In the genomic region with DNA sequence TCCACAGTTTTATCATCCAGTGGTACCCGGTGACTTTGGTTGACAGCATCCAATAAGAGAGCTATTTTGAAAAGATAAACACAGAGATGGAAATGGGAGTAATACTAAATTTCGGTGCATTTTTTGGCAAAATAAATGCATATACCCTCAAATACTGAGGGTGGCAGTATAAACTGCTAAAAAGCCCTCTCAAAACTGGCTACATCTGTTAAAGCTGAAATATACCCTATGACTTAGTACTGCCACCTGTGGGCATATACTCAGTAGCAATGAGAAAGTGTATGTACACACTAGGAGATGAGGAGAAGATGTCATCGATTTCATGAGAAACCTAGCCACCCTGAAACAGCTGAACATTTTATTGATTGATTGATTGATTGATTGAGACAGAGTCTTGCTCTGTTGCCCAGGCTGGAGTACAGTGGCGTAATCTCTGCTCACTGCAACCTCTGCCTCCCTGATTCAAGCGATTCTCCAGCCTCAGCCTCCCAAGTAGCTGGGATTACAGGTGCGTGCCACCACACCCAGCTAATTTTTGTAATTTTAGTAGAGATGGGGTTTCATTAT, we compare ENCODE assay signal across 10 cellular contexts. TPM values are rescaled to one million over a fixed set of nuclear protein-coding genes. Genes with fewer than 3 reads are reported as not detected.
DNase-seq lines count a peak whose midpoint lies in the region; ATAC-seq, FAIRE-seq and TF ChIP-seq lines count a peak whose summit lies in the region.
"Had no signal": no experiment of that assay in that cellular context is flagged by ENCODE, and none has a peak within 500 bp of the region (broad histone marks: within the 10 kb centered on the region; RNA-seq: fewer than 3 reads in every experiment).

No MANE protein-coding gene starts in this region.

- peak in 1 of 7 experiments; percentile 16 for DNase-seq in CD8-positive, alpha-beta T cell
- peak; percentile 43 for DNase-seq in NCI-H1092 treated with DMSO at 0.1 percent for 48 hours (lab: John Stamatoyannopoulos, UW)
- peak; percentile 36 for DNase-seq in astrocyte (ENCODE audit: low read depth)
- DNase-seq in NCI-H446 treated with DMSO at 0.1 percent for 48 hours (lab: John Stamatoyannopoulos, UW) = no peak
- DNase-seq in NCI-H446 (lab: John Stamatoyannopoulos, UW) = no peak
- DNase-seq in DMS79 treated with DMSO at 0.1 percent for 48 hours (lab: John Stamatoyannopoulos, UW) = no peak

- peak; percentile 86 for TF ChIP-seq CTCF in CD8-positive, alpha-beta T cell (IDR thresholded peaks at IDR 0.05)
- TF ChIP-seq CTCF in astrocyte (IDR thresholded peaks at IDR 0.05; ENCODE audit: insufficient read depth, low read depth, low read length) (peak; percentile 59), liver (IDR thresholded peaks at IDR 0.05; ENCODE audit: low read depth, low read length, missing input control) (peak; percentile 57)

- H3K9me3 Mint-ChIP-seq in CD8-positive, alpha-beta T cell = no peaks in the 10 kb centered on the region
- no peaks in the 10 kb centered on the region for H3K9me3 Mint-ChIP-seq in astrocyte (ENCODE audit: unreplicated experiment)

- WGBS in liver = 44% methylated on average over 6 of the region's 6 CpGs

- H3K4me1 Mint-ChIP-seq in CD8-positive, alpha-beta T cell (ENCODE audit: low read depth) = peaks cover 13% of the 10 kb centered on the region
- no peaks in the 10 kb centered on the region for H3K4me1 Mint-ChIP-seq in astrocyte (ENCODE audit: low read depth, unreplicated experiment)

- no peaks in the 10 kb centered on the region for H3K79me2 ChIP-seq in astrocyte (ENCODE audit: insufficient read depth, low read length)

- H3K27me3 Mint-ChIP-seq in CD8-positive, alpha-beta T cell (ENCODE audit: low read depth) = no peaks in the 10 kb centered on the region
- H3K27me3 Mint-ChIP-seq in astrocyte (ENCODE audit: low read depth, unreplicated experiment) = peaks cover 7% of the 10 kb centered on the region

- no peak for FAIRE-seq in astrocyte (lab: Jason Lieb, UNC)

- peak; percentile 100 for ATAC-seq in CD8-positive, alpha-beta T cell
- ATAC-seq in GM19438 (IDR thresholded peaks at IDR 0.05; ENCODE audit: low read depth, unreplicated experiment) = peak; percentile 78

- no peaks in the 10 kb centered on the region for H3K9me3 ChIP-seq in CD8-positive, alpha-beta T cell (ENCODE audit: low read length)
- H3K9me3 ChIP-seq in astrocyte (ENCODE audit: insufficient read depth, low read depth, low read length) (no peaks in the 10 kb centered on the region), liver (ENCODE audit: control insufficient read depth in 4 of 4, low read length in 3 of 4) (no peaks in the 10 kb centered on the region)

- H3K4me2 ChIP-seq in astrocyte (ENCODE audit: low read length) = no peak overlapping the region

- peak overlapping the region; percentile 56 for H3K27ac Mint-ChIP-seq in CD8-positive, alpha-beta T cell
- no peak overlapping the region for H3K27ac Mint-ChIP-seq in astrocyte (ENCODE audit: unreplicated experiment)

- no peaks in the 10 kb centered on the region for H3K36me3 ChIP-seq in CD8-positive, alpha-beta T cell (ENCODE audit: insufficient read depth, low read length)
- H3K36me3 ChIP-seq in astrocyte (ENCODE audit: insufficient read depth, low read length) = no peaks in the 10 kb centered on the region
- H3K36me3 ChIP-seq in liver (ENCODE audit: control insufficient read depth in 4 of 4, insufficient read depth in 3 of 4, low read depth in 1 of 4, low read length in 3 of 4) = peaks cover 0 to 3% (median 0%) of the 10 kb centered on the region in 4 donors

- POLR2A ChIA-PET in CD8-positive, alpha-beta T cell (lab: Charles Lee) = interaction anchor here (0.9 to 1.4 kb wide), 8 partner anchors 9 to 88 kb away, joined by 3 to 18 read pairs (median 4); no protein-coding TSS in a partner anchor

- CTCF ChIA-PET in CD8-positive, alpha-beta T cell (lab: Charles Lee) = interaction anchor here (0.7 to 4.9 kb wide), 42 partner anchors 8 to 265 kb away, joined by 3 to 148 read pairs (median 6); a partner anchor contains a TSS

- H3K36me3 Mint-ChIP-seq in CD8-positive, alpha-beta T cell = no peaks in the 10 kb centered on the region
- no peaks in the 10 kb centered on the region for H3K36me3 Mint-ChIP-seq in astrocyte (ENCODE audit: low read depth, unreplicated experiment)

- no peaks in the 10 kb centered on the region for H4K20me1 ChIP-seq in astrocyte (ENCODE audit: insufficient read depth, low read length)

- no peak overlapping the region for H2AFZ ChIP-seq in astrocyte (ENCODE audit: low read depth, low read length)

- H3K4me3 Mint-ChIP-seq in CD8-positive, alpha-beta T cell = no peak overlapping the region
- H3K4me3 Mint-ChIP-seq in astrocyte (ENCODE audit: unreplicated experiment) = no peak overlapping the region

- no peak overlapping the region for H3K9ac ChIP-seq in astrocyte (ENCODE audit: low read length)
- H3K9ac ChIP-seq in liver (ENCODE audit: low read depth in 1 of 2, low read length in 2 of 2) = peak overlapping the region in 1 of 2 donors; percentile 36

- no peaks in the 10 kb centered on the region for H3K4me1 ChIP-seq in CD8-positive, alpha-beta T cell (ENCODE audit: insufficient read depth, low read length)
- no peaks in the 10 kb centered on the region for H3K4me1 ChIP-seq in astrocyte (ENCODE audit: insufficient read depth, low read length)
- peaks cover 4 to 33% (median 21%) of the 10 kb centered on the region in 4 donors for H3K4me1 ChIP-seq in liver (ENCODE audit: control insufficient read depth in 4 of 4, insufficient read depth in 4 of 4, low read length in 3 of 4)

- H3K4me3 ChIP-seq in CD8-positive, alpha-beta T cell (ENCODE audit: low read depth, low read length) = no peak overlapping the region
- H3K4me3 ChIP-seq in astrocyte (ENCODE audit: insufficient read depth, low read depth, low read length) (no peak overlapping the region), liver (ENCODE audit: low read depth in 1 of 3, low read length in 3 of 3) (peak overlapping the region in 2 of 3 donors; percentile 22 to 33)
- H3K4me3 ChIP-seq: SK-N-MC, skin epidermis had no signal

- no peak overlapping the region for H3K27ac ChIP-seq in CD8-positive, alpha-beta T cell (ENCODE audit: low read depth, low read length)
- H3K27ac ChIP-seq in astrocyte (ENCODE audit: low read depth, low read length) (no peak overlapping the region), liver (ENCODE audit: low read depth in 1 of 2, low read length in 2 of 2) (peak overlapping the region; percentile 16 to 52)
- H3K27ac ChIP-seq: SK-N-MC, skin epidermis had no signal

- H3K27me3 ChIP-seq in CD8-positive, alpha-beta T cell (ENCODE audit: insufficient read depth, low read length) = no peaks in the 10 kb centered on the region
- H3K27me3 ChIP-seq in astrocyte (ENCODE audit: insufficient read depth, low read length) (peaks cover 11% of the 10 kb centered on the region), liver (ENCODE audit: control insufficient read depth in 4 of 4, insufficient read depth in 4 of 4, low read length in 3 of 4) (no peaks in the 10 kb centered on the region)

- TF ChIP-seq RAD21 in liver (IDR thresholded peaks at IDR 0.05) = peak; percentile 81 to 88

- intact Hi-C loops in CD8-positive, alpha-beta T cell (cut with DNase I, micrococcal nuclease) = loop anchor here (1.0 to 2.0 kb wide), 5 partner anchors 9 to 170 kb away; a partner anchor contains a TSS

TF ChIP-seq in liver, 16 proteins besides CTCF, POLR2A, EP300 and RAD21:
- TF ChIP-seq HNF4G (IDR thresholded peaks at IDR 0.05) (peak; percentile 35), YY1 (IDR thresholded peaks at IDR 0.05) (no peak)

RNA-seq across cellular contexts. Expression of a gene that starts 12.2 kb away (rescaled TPM):
- total RNA-seq in CD8-positive, alpha-beta T cell = 1 to 10 TPM; 6.4 TPM
- total RNA-seq in astrocyte (15.2 and 15.9 TPM in 2 replicates), liver (10 to 100 TPM in 1 of 2 donors, 1 to 10 TPM in 1; 7.6 to 11.3 TPM)
- 1 to 10 TPM; 9.1 to 9.2 TPM for polyA plus RNA-seq in liver

RNA-seq across cellular contexts. Expression of a gene that starts 29.7 kb away (rescaled TPM):
- 10 to 100 TPM; 57.8 to 59.0 TPM for total RNA-seq in CD8-positive, alpha-beta T cell
- total RNA-seq in astrocyte (12.0 and 13.5 TPM in 2 replicates), liver (1 to 10 TPM; 3.9 to 4.8 TPM)
- 1 to 10 TPM; 4.5 to 5.0 TPM for polyA plus RNA-seq in liver

RNA-seq across cellular contexts. Expression of a gene that starts 29.8 kb away (rescaled TPM):
- total RNA-seq in CD8-positive, alpha-beta T cell = 10 to 100 TPM; 15.9 to 21.1 TPM
- total RNA-seq in astrocyte = 4.4 and 5.5 TPM in 2 replicates
- total RNA-seq in liver = 1 to 10 TPM; 2.3 to 3.8 TPM
- polyA plus RNA-seq in liver = 1 to 10 TPM; 1.3 to 1.7 TPM

RNA-seq across cellular contexts. Expression of a gene that starts 33.5 kb away (rescaled TPM):
- not detected for total RNA-seq in CD8-positive, alpha-beta T cell
- not detected in 2 replicates for total RNA-seq in astrocyte
- not detected for total RNA-seq in liver
- not detected for polyA plus RNA-seq in liver

Comparison
In these comparisons a context has a peak if more than half of its experiments do, and no peak if none do; other contexts are left out.
1. DNase-seq: peak in NCI-H1092 treated with DMSO at 0.1 percent for 48 hours (single experiment) and astrocyte (single experiment); none in NCI-H446 treated with DMSO at 0.1 percent for 48 hours (single experiment), NCI-H446 (0 of 2) and DMS79 treated with DMSO at 0.1 percent for 48 hours (single experiment).
2. H3K27ac ChIP-seq: peak in liver (2 of 2); none in CD8-positive, alpha-beta T cell (single experiment) and astrocyte (single experiment).
3. H3K4me3 ChIP-seq: peak in liver (2 of 3); none in CD8-positive, alpha-beta T cell (single experiment) and astrocyte (single experiment).
4. Peak in every context shown above with its lines, with median percentiles within 50 percentile points of each other: CTCF ChIP-seq.